In genomic region chr15:89226359-89227221, GRCh38 we compare ENCODE assay signal across 1 cellular context.
TF ChIP-seq lines count a peak whose summit lies in the region.

No MANE protein-coding gene starts in this region.

TF ChIP-seq in K562, 482 proteins besides CTCF, POLR2A, EP300 and RAD21 (continued from another document and continues in another):
- TF ChIP-seq, protein P1, sequence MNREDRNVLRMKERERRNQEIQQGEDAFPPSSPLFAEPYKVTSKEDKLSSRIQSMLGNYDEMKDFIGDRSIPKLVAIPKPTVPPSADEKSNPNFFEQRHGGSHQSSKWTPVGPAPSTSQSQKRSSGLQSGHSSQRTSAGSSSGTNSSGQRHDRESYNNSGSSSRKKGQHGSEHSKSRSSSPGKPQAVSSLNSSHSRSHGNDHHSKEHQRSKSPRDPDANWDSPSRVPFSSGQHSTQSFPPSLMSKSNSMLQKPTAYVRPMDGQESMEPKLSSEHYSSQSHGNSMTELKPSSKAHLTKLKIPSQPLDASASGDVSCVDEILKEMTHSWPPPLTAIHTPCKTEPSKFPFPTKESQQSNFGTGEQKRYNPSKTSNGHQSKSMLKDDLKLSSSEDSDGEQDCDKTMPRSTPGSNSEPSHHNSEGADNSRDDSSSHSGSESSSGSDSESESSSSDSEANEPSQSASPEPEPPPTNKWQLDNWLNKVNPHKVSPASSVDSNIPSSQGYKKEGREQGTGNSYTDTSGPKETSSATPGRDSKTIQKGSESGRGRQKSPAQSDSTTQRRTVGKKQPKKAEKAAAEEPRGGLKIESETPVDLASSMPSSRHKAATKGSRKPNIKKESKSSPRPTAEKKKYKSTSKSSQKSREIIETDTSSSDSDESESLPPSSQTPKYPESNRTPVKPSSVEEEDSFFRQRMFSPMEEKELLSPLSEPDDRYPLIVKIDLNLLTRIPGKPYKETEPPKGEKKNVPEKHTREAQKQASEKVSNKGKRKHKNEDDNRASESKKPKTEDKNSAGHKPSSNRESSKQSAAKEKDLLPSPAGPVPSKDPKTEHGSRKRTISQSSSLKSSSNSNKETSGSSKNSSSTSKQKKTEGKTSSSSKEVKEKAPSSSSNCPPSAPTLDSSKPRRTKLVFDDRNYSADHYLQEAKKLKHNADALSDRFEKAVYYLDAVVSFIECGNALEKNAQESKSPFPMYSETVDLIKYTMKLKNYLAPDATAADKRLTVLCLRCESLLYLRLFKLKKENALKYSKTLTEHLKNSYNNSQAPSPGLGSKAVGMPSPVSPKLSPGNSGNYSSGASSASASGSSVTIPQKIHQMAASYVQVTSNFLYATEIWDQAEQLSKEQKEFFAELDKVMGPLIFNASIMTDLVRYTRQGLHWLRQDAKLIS (CRISPR knock-in tag; IDR thresholded peaks at IDR 0.05): no peak
- no peak for TF ChIP-seq PTBP1 (IDR thresholded peaks at IDR 0.05; ENCODE audit: low read depth, low read length)
- TF ChIP-seq ARID3A (IDR thresholded peaks at IDR 0.05; ENCODE audit: borderline replicate concordance, low read depth, low read length): no peak
- TF ChIP-seq, protein P2, sequence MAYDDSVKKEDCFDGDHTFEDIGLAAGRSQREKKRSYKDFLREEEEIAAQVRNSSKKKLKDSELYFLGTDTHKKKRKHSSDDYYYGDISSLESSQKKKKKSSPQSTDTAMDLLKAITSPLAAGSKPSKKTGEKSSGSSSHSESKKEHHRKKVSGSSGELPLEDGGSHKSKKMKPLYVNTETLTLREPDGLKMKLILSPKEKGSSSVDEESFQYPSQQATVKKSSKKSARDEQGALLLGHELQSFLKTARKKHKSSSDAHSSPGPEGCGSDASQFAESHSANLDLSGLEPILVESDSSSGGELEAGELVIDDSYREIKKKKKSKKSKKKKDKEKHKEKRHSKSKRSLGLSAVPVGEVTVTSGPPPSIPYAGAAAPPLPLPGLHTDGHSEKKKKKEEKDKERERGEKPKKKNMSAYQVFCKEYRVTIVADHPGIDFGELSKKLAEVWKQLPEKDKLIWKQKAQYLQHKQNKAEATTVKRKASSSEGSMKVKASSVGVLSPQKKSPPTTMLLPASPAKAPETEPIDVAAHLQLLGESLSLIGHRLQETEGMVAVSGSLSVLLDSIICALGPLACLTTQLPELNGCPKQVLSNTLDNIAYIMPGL (CRISPR knock-in tag; IDR thresholded peaks at IDR 0.05): no peak
- peak; percentile 34; the same call in 1 of the 2 replicates for TF ChIP-seq KLF16 (IDR thresholded peaks at IDR 0.05)
- TF ChIP-seq KDM4B (IDR thresholded peaks at IDR 0.05; ENCODE audit: borderline replicate concordance in 2 of 2, low read depth in 1 of 2): no peak
- no peak for TF ChIP-seq ZNF707 (CRISPR knock-in tag; conservative IDR thresholded peaks at IDR 0.05)
- peak; percentile 62 for TF ChIP-seq MTA2 (IDR thresholded peaks at IDR 0.05; ENCODE audit: low read depth)
- TF ChIP-seq PCBP2 (IDR thresholded peaks at IDR 0.05; ENCODE audit: low read depth, low read length, poor library complexity, severe bottlenecking): no peak
- TF ChIP-seq ZBTB26 (CRISPR knock-in tag; IDR thresholded peaks at IDR 0.05): no peak
- TF ChIP-seq SETDB1 (IDR thresholded peaks at IDR 0.05; ENCODE audit: low read length): no peak
- no peak for TF ChIP-seq CEBPG (CRISPR knock-in tag; IDR thresholded peaks at IDR 0.05)
- no peak for TF ChIP-seq CEBPG (tag; conservative IDR thresholded peaks at IDR 0.05 in 1 of 2, IDR thresholded peaks at IDR 0.05 in 1 of 2)
- peak; percentile 80 for TF ChIP-seq TAL1 (IDR thresholded peaks at IDR 0.05)
- TF ChIP-seq MBD2 (IDR thresholded peaks at IDR 0.05; ENCODE audit: borderline replicate concordance, low read depth): 0 out of 2 replicates have a peak, but pooled peaks have one; percentile 36
- TF ChIP-seq NCOR1 (IDR thresholded peaks at IDR 0.05): peak; percentile 83
- peak; percentile 7 for TF ChIP-seq NEUROD1 (IDR thresholded peaks at IDR 0.05; ENCODE audit: borderline replicate concordance, low read depth, low read length, partially characterized antibody)
- peak; percentile 72 to 78 for TF ChIP-seq KDM1A (IDR thresholded peaks at IDR 0.05)
- peak; percentile 67; the same call in 1 of the 2 replicates for TF ChIP-seq MYC (IDR thresholded peaks at IDR 0.05; ENCODE audit: low read depth, low read length)
- TF ChIP-seq MYC (CRISPR knock-in tag; IDR thresholded peaks at IDR 0.05; ENCODE audit: borderline replicate concordance, low read depth): no peak
- 0 out of 2 replicates have a peak, but pooled peaks have one; percentile 35 for TF ChIP-seq SMARCC2 (IDR thresholded peaks at IDR 0.05; ENCODE audit: low read depth)
- no peak for TF ChIP-seq ZBTB33 (CRISPR knock-in tag; IDR thresholded peaks at IDR 0.05)
- TF ChIP-seq, protein P3, sequence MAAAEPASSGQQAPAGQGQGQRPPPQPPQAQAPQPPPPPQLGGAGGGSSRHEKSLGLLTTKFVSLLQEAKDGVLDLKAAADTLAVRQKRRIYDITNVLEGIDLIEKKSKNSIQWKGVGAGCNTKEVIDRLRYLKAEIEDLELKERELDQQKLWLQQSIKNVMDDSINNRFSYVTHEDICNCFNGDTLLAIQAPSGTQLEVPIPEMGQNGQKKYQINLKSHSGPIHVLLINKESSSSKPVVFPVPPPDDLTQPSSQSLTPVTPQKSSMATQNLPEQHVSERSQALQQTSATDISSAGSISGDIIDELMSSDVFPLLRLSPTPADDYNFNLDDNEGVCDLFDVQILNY (CRISPR knock-in tag; IDR thresholded peaks at IDR 0.05): no peak
- TF ChIP-seq DPF2 (IDR thresholded peaks at IDR 0.05): peak; percentile 86
- no peak for TF ChIP-seq HNRNPK (IDR thresholded peaks at IDR 0.05; ENCODE audit: low read depth, low read length, poor library complexity, severe bottlenecking)
- TF ChIP-seq CREB1 (IDR thresholded peaks at IDR 0.05): peak; percentile 9; the same call in 1 of the 2 replicates
- no peak for TF ChIP-seq CREB1 (CRISPR knock-in tag; IDR thresholded peaks at IDR 0.05)
- TF ChIP-seq CEBPZ (IDR thresholded peaks at IDR 0.05; ENCODE audit: borderline replicate concordance, low read depth, low read length): no peak
- TF ChIP-seq MCM3 (IDR thresholded peaks at IDR 0.05): no peak
- no peak for TF ChIP-seq ZNF184 (CRISPR knock-in tag; IDR thresholded peaks at IDR 0.05)
- no peak for TF ChIP-seq SREBF2 (CRISPR knock-in tag; IDR thresholded peaks at IDR 0.05)
- TF ChIP-seq KHSRP (IDR thresholded peaks at IDR 0.05): no peak
- TF ChIP-seq FOXJ3 (CRISPR knock-in tag; IDR thresholded peaks at IDR 0.05): no peak
- TF ChIP-seq, protein P4, sequence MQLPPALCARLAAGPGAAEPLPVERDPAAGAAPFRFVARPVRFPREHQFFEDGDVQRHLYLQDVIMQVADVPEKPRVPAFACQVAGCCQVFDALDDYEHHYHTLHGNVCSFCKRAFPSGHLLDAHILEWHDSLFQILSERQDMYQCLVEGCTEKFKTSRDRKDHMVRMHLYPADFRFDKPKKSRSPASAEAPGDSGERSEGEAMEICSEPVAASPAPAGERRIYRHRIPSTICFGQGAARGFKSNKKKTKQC (CRISPR knock-in tag; IDR thresholded peaks at IDR 0.05): no peak
- peak; percentile 39 to 68; a peak in 2 of 4 replicates for TF ChIP-seq MNT (conservative IDR thresholded peaks at IDR 0.05)
- no peak for TF ChIP-seq PML (IDR thresholded peaks at IDR 0.05; ENCODE audit: low read length)
- peak; percentile 60; the same call in 1 of the 2 replicates for TF ChIP-seq ZNF766 (CRISPR knock-in tag; conservative IDR thresholded peaks at IDR 0.05)
- TF ChIP-seq TRIM24 (IDR thresholded peaks at IDR 0.05): peak in 1 of 2 experiments; percentile 56; a peak in 2 of 4 replicates
- peak; percentile 86 for TF ChIP-seq ZNF263 (CRISPR knock-in tag; IDR thresholded peaks at IDR 0.05; ENCODE audit: borderline replicate concordance)
- no peak for TF ChIP-seq CREBBP (IDR thresholded peaks at IDR 0.05; ENCODE audit: low read depth, low read length)
- TF ChIP-seq ZBTB7A (IDR thresholded peaks at IDR 0.05; ENCODE audit: borderline replicate concordance, control insufficient read depth, low read depth, low read length): no peak
- no peak for TF ChIP-seq DDX20 (tag; IDR thresholded peaks at IDR 0.05; ENCODE audit: low read depth)
- no peak for TF ChIP-seq ZNF197 (CRISPR knock-in tag; IDR thresholded peaks at IDR 0.05; ENCODE audit: low read depth)
- peak; percentile 91 for TF ChIP-seq CBFA2T3 (IDR thresholded peaks at IDR 0.05)
- no peak for TF ChIP-seq TGIF2 (CRISPR knock-in tag; IDR thresholded peaks at IDR 0.05)
- TF ChIP-seq CHCHD3 (CRISPR knock-in tag; IDR thresholded peaks at IDR 0.05): no peak
- no peak for TF ChIP-seq MTA3 (IDR thresholded peaks at IDR 0.05; ENCODE audit: borderline replicate concordance)
- TF ChIP-seq SP1 (CRISPR knock-in tag; IDR thresholded peaks at IDR 0.05): no peak; the same call in 1 of the 2 replicates
- TF ChIP-seq, protein P5, sequence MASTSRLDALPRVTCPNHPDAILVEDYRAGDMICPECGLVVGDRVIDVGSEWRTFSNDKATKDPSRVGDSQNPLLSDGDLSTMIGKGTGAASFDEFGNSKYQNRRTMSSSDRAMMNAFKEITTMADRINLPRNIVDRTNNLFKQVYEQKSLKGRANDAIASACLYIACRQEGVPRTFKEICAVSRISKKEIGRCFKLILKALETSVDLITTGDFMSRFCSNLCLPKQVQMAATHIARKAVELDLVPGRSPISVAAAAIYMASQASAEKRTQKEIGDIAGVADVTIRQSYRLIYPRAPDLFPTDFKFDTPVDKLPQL (IDR thresholded peaks at IDR 0.05; ENCODE audit: extremely low read depth, insufficient read length): no peak
- no peak for TF ChIP-seq GATAD2B (IDR thresholded peaks at IDR 0.05; ENCODE audit: borderline replicate concordance)
